1 cellular context compared by ENCODE assay signal in the genomic region with DNA sequence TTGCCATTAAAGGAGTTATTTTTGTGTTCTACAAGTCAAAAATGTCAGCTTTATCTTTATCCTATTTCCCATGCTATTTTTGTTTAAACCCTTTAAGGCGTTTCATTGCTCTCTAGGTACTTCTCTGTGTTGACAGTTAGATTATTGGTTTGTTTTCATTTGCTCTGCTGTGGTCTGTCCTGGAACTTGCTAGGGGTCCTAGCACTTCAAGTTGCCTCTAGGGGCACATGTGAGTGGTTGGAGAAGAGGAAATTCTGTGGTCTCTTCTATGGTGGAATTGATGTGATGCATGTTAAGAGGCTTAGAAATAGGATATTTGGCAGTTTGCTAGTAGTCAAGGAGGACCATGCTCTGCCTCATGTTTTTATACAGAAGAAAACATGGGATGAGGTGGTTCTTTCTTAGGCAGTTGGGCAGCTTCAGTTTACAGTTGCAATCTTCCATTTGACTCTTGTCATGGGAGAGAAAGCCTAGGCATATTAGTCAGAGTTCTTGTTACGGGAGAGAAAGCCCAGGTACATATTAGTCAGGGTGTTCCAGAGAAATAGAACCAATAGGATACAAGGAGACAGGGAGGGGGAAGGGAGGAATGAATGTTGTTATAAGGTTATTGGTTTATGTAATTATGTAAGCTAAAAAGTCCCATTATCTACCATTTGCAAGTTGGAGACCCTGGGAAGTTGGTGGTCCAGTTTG.
TF ChIP-seq lines count a peak whose summit lies in the region.

No MANE protein-coding gene starts in this region.

TF ChIP-seq in HCT116, 20 proteins besides CTCF, POLR2A, EP300 and RAD21 (continued from another document):
- TF ChIP-seq, protein P1, sequence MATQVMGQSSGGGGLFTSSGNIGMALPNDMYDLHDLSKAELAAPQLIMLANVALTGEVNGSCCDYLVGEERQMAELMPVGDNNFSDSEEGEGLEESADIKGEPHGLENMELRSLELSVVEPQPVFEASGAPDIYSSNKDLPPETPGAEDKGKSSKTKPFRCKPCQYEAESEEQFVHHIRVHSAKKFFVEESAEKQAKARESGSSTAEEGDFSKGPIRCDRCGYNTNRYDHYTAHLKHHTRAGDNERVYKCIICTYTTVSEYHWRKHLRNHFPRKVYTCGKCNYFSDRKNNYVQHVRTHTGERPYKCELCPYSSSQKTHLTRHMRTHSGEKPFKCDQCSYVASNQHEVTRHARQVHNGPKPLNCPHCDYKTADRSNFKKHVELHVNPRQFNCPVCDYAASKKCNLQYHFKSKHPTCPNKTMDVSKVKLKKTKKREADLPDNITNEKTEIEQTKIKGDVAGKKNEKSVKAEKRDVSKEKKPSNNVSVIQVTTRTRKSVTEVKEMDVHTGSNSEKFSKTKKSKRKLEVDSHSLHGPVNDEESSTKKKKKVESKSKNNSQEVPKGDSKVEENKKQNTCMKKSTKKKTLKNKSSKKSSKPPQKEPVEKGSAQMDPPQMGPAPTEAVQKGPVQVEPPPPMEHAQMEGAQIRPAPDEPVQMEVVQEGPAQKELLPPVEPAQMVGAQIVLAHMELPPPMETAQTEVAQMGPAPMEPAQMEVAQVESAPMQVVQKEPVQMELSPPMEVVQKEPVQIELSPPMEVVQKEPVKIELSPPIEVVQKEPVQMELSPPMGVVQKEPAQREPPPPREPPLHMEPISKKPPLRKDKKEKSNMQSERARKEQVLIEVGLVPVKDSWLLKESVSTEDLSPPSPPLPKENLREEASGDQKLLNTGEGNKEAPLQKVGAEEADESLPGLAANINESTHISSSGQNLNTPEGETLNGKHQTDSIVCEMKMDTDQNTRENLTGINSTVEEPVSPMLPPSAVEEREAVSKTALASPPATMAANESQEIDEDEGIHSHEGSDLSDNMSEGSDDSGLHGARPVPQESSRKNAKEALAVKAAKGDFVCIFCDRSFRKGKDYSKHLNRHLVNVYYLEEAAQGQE (IDR thresholded peaks at IDR 0.05; ENCODE audit: low read depth), result no peak
- TF ChIP-seq FOSL1 (IDR thresholded peaks at IDR 0.05; ENCODE audit: low read depth) (no peak), SP1 (IDR thresholded peaks at IDR 0.05; ENCODE audit: low read depth) (no peak)
TF ChIP-seq in HCT116: peak in this region for 0.
